8 cellular contexts compared by ENCODE assay signal in genomic region chr17:67386965-67387551, GRCh38. TPM values are rescaled to one million over a fixed set of nuclear protein-coding genes. Genes with fewer than 3 reads are reported as not detected.
DNase-seq lines count a peak whose midpoint lies in the region; ATAC-seq, FAIRE-seq and TF ChIP-seq lines count a peak whose summit lies in the region.

No MANE protein-coding gene starts in this region.

- no peak for FAIRE-seq in GM19239 (lab: Jason Lieb, UNC)

- no peak for DNase-seq in AG09309 (ENCODE audit: low read depth)
- peak; percentile 37 for DNase-seq in GM19239 (ENCODE audit: insufficient read length, low spot score)
- DNase-seq in NCI-H82 treated with DMSO at 0.1 percent for 48 hours (lab: John Stamatoyannopoulos, UW; ENCODE audit: unreplicated experiment) = peak; percentile 38
- peak; percentile 72 for DNase-seq in activated T-cell treated with anti-CD3 and anti-CD28 coated beads for 48 hours (ENCODE audit: low read depth)
- DNase-seq in fibroblast of villous mesenchyme (ENCODE audit: low read depth) = peak; percentile 35
- no peak for DNase-seq in retinal pigment epithelial cell (ENCODE audit: low read depth)

- H3K4me3 ChIP-seq in AG09309 (ENCODE audit: control insufficient read depth, low read depth, low read length) (no peak overlapping the region), fibroblast of villous mesenchyme (ENCODE audit: low read depth, low read length) (no peak overlapping the region), retinal pigment epithelial cell (ENCODE audit: low read length) (no peak overlapping the region)

- no peak for ATAC-seq in GM21737 (IDR thresholded peaks at IDR 0.05; ENCODE audit: unreplicated experiment)
- ATAC-seq in HG02981 (IDR thresholded peaks at IDR 0.05; ENCODE audit: unreplicated experiment) = no peak

- peak; percentile 80 for TF ChIP-seq CTCF in AG09309 (IDR thresholded peaks at IDR 0.05; ENCODE audit: control insufficient read depth, insufficient read depth, low read depth, low read length, missing control alignments)
- TF ChIP-seq CTCF in fibroblast of villous mesenchyme (IDR thresholded peaks at IDR 0.05; ENCODE audit: insufficient read depth, low read depth, low read length) = peak; percentile 72
- peak; percentile 69 for TF ChIP-seq CTCF in retinal pigment epithelial cell (conservative IDR thresholded peaks at IDR 0.05; ENCODE audit: low read depth, low read length)

RNA-seq across cellular contexts. Expression of gene PITPNC1, which starts 10.0 kb away (rescaled TPM):
- 3.9 and 4.3 TPM in 2 replicates for total RNA-seq in fibroblast of villous mesenchyme

RNA-seq across cellular contexts. Expression of gene PSMD12, which starts 20.7 kb away (rescaled TPM):
- 19.6 and 32.4 TPM in 2 replicates for total RNA-seq in fibroblast of villous mesenchyme

Comparison
In these comparisons a context has a peak if more than half of its experiments do, and no peak if none do; other contexts are left out.
1. DNase-seq: peak in GM19239 (single experiment), NCI-H82 treated with DMSO at 0.1 percent for 48 hours (single experiment), activated T-cell treated with anti-CD3 and anti-CD28 coated beads for 48 hours (single experiment) and fibroblast of villous mesenchyme (single experiment); none in AG09309 (single experiment) and retinal pigment epithelial cell (single experiment).
2. Peak in every context shown above with its lines, with median percentiles within 50 percentile points of each other: CTCF ChIP-seq.